15 cellular contexts compared by ENCODE assay signal in the genomic region with DNA sequence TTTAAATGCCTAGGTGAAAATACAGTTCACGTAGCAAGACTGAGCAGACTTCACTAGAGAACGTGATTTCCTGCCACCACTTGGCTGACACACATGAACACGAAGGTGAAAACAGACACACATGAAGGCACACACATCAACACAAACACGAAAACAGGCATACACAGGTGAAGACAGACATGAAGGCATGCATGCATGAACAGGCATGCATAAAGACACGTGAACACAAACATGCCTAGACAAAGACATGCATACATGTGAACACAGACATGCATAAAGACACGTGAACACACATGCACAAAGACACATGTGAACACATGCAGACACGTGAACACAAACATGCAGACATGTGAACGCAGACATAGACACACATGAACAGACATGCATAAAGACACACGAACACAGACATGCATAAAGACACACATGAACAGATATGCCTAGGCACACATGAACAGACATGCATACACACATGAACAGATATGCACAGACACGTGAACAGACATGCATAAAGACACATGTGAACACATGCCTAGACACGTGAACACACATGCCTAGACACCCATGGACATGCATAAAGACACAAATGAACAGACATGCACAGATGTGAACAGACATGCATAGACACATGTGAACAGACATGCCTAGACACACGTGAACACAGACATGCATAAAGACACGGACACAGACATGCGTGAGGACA.
A peak's percentile ranks its signal among the peaks of the same experiment; 100 is the strongest.
DNase-seq lines count a peak whose midpoint lies in the region; ATAC-seq, FAIRE-seq and TF ChIP-seq lines count a peak whose summit lies in the region.
"Had no signal": no experiment of that assay in that cellular context is flagged by ENCODE, and none has a peak within 500 bp of the region (broad histone marks: within the 10 kb centered on the region; RNA-seq: fewer than 3 reads in every experiment).

No MANE protein-coding gene starts in this region.

- no peak overlapping the region; the same call in 1 of the 2 replicates for H2AK5ac ChIP-seq in IMR-90 (ENCODE audit: low read depth, low read length)

- H3K9me3 ChIP-seq in IMR-90 (ENCODE audit: control insufficient read depth, insufficient read depth, low read length) (0 out of 2 replicates have a peak, but pooled peaks cover 2% of the 10 kb centered on the region), keratinocyte (ENCODE audit: control insufficient read depth, low read depth, low read length) (no peaks in the 10 kb centered on the region), testis (no peaks in the 10 kb centered on the region)
- H3K9me3 ChIP-seq in CD8-positive, alpha-beta memory T cell (ENCODE audit: low read length) = no peaks in the 10 kb centered on the region
- H3K9me3 ChIP-seq: BLaER1 had no signal

- CTCF ChIA-PET in IMR-90 (lab: Yijun Ruan, JAX) = no interaction called here
- CTCF ChIA-PET in CD8-positive, alpha-beta memory T cell (lab: Charles Lee) = no interaction called here

- no peaks in the 10 kb centered on the region for H3K79me2 ChIP-seq in keratinocyte (ENCODE audit: control insufficient read depth, insufficient read depth, low read length)

- 97% methylated on average over 9 of the region's 14 CpGs; no CpG with 5 or more reads in 1 of the 2 experiments for WGBS in IMR-90 (ENCODE audit: extremely low coverage in 2 of 2, insufficient read length in 1 of 2), 2 experiments
- WGBS in testis, 2 donors = 94 to 98% methylated on average over 14 of the region's 14 CpGs

- H4K20me1 ChIP-seq in IMR-90 (ENCODE audit: insufficient read depth, low read length) (peaks cover 8% of the 10 kb centered on the region; the same call in 1 of the 2 replicates), keratinocyte (ENCODE audit: control insufficient read depth, extremely low read depth, insufficient read depth, low read length) (no peaks in the 10 kb centered on the region)
- H4K20me1 ChIP-seq: BLaER1 had no signal

- in situ Hi-C loops in IMR-90 (cut with MboI; ENCODE audit: low sequenced_read_pairs) = no loop called here

- H3K4me2 ChIP-seq in IMR-90 (ENCODE audit: low read depth, low read length) (no peak overlapping the region), keratinocyte (ENCODE audit: control insufficient read depth, extremely low read depth, insufficient read depth, low read depth, low read length) (no peak overlapping the region)
- H3K4me2 ChIP-seq: BLaER1 had no signal

- no peak overlapping the region for H3K27ac Mint-ChIP-seq in CD8-positive, alpha-beta memory T cell

- no peak overlapping the region for H2BK20ac ChIP-seq in IMR-90 (ENCODE audit: low read depth, low read length)

- no peak overlapping the region for H3K23ac ChIP-seq in IMR-90 (ENCODE audit: low read depth, low read length)

- H3K79me1 ChIP-seq in IMR-90 (ENCODE audit: low read depth in 1 of 2, low read length in 2 of 2) = peaks cover 21 to 30% of the 10 kb centered on the region in 2 experiments

- FAIRE-seq in GM12891 (lab: Jason Lieb, UNC) (peak; percentile 67), keratinocyte (lab: Jason Lieb, UNC) (peak; percentile 82)
- FAIRE-seq: G401.6, GM12892, H54 had no signal

- H3K4me3 Mint-ChIP-seq in CD8-positive, alpha-beta memory T cell = no peak overlapping the region

- intact Hi-C loops in IMR-90 (cut with micrococcal nuclease) (no loop called here), testis (cut with DNase I; ENCODE audit: low total_unique reads) (no loop called here)

- H3K14ac ChIP-seq in IMR-90 (replicated peaks; ENCODE audit: low read depth, low read length) = no peak overlapping the region

- H2BK5ac ChIP-seq in IMR-90 (ENCODE audit: low read depth, low read length, poor library complexity, severe bottlenecking) = no peak overlapping the region

- H2AK9ac ChIP-seq in IMR-90 (replicated peaks; ENCODE audit: low read depth, low read length, poor library complexity) = no peak overlapping the region

- H3K36me3 ChIP-seq in IMR-90 (ENCODE audit: control insufficient read depth, insufficient read depth, low read length) (peaks cover 50% of the 10 kb centered on the region), keratinocyte (ENCODE audit: control insufficient read depth in 2 of 2, extremely low read depth in 1 of 2, insufficient read depth in 2 of 2, low read length in 2 of 2) (no peaks in the 10 kb centered on the region), testis (ENCODE audit: low read depth, missing control alignments) (no peaks in the 10 kb centered on the region)
- no peaks in the 10 kb centered on the region for H3K36me3 ChIP-seq in CD8-positive, alpha-beta memory T cell (ENCODE audit: insufficient read depth, low read length)

- no peak overlapping the region for H4K5ac ChIP-seq in IMR-90 (ENCODE audit: low read depth, low read length)

- H2BK15ac ChIP-seq in IMR-90 (ENCODE audit: low read depth, low read length) = no peak overlapping the region

- TF ChIP-seq POLR2A in GM12891 (IDR thresholded peaks at IDR 0.05; ENCODE audit: low read depth, low read length) (no peak), IMR-90 (IDR thresholded peaks at IDR 0.05; ENCODE audit: low read depth, low read length) (no peak), testis (IDR thresholded peaks at IDR 0.05) (no peak)

- peaks cover 16 to 32% (median 16%) of the 10 kb centered on the region in 3 donors for H3K36me3 Mint-ChIP-seq in CD8-positive, alpha-beta memory T cell

- no peak for DNase-seq in GM12891 (ENCODE audit: insufficient read length, low spot score)
- no peak for DNase-seq in IMR-90
- DNase-seq in keratinocyte (ENCODE audit: low read depth, low spot score) = no peak
- peak; percentile 0 for DNase-seq in testis
- no peak for DNase-seq in SIG-M5 treated with dmso at 0.1 percent for 504 hours (lab: John Stamatoyannopoulos, UW; ENCODE audit: unreplicated experiment)
- DNase-seq in CD8-positive, alpha-beta memory T cell = no peak
- DNase-seq: AML-193, DMS153, DMS79 treated with DMSO at 0.1 percent for 48 hours, EL had no signal

- dilution Hi-C loops in IMR-90 (cut with HindIII; ENCODE audit: low sequenced_read_pairs, unreplicated experiment) (no loop called here), keratinocyte (cut with MboI; ENCODE audit: extremely low pct_ligation_motif_present, low sequenced_read_pairs) (no loop called here)

- no peak overlapping the region for H3K4ac ChIP-seq in IMR-90 (ENCODE audit: low read depth, low read length)

- peaks cover 25 to 30% (median 26%) of the 10 kb centered on the region in 3 donors for H3K4me1 Mint-ChIP-seq in CD8-positive, alpha-beta memory T cell

- no TSS peak for BruUV-seq in IMR-90 (replicated peaks; lab: Mats Ljungman, UMichigan)

- H3K56ac ChIP-seq in IMR-90 (ENCODE audit: extremely low read depth, insufficient read depth, low read length) = no peak overlapping the region

- H3K27ac ChIP-seq in IMR-90 (ENCODE audit: insufficient read depth, low read length) (no peak overlapping the region), keratinocyte (ENCODE audit: control insufficient read depth, insufficient read depth, low read length) (no peak overlapping the region), testis (no peak overlapping the region)
- no peak overlapping the region for H3K27ac ChIP-seq in CD8-positive, alpha-beta memory T cell (ENCODE audit: low read depth, low read length)
- H3K27ac ChIP-seq: BLaER1 had no signal

- no peak for TF ChIP-seq RAD21 in IMR-90 (IDR thresholded peaks at IDR 0.05; ENCODE audit: low read length)

- TF ChIP-seq CTCF in IMR-90 (conservative IDR thresholded peaks at IDR 0.05; ENCODE audit: low read depth, low read length) = no peak
- TF ChIP-seq CTCF in keratinocyte (optimal IDR thresholded peaks at IDR 0.05 in 1 of 3, IDR thresholded peaks at IDR 0.05 in 1 of 3, conservative IDR thresholded peaks at IDR 0.05 in 1 of 3; ENCODE audit: extremely low read depth in 1 of 3, insufficient read depth in 2 of 3, low read length in 3 of 3) = no peak
- no peak for TF ChIP-seq CTCF in testis (IDR thresholded peaks at IDR 0.05)

- H3K9me3 Mint-ChIP-seq in CD8-positive, alpha-beta memory T cell = peaks cover 3 to 5% (median 3%) of the 10 kb centered on the region in 5 donors

- no peak overlapping the region for H2BK120ac ChIP-seq in IMR-90 (ENCODE audit: low read depth, low read length)

- no peak overlapping the region for H3K9ac ChIP-seq in IMR-90 (ENCODE audit: low read depth, low read length)
- H3K9ac ChIP-seq in keratinocyte (ENCODE audit: control insufficient read depth, extremely low read depth, insufficient read depth, low read length) = no peak overlapping the region
- H3K9ac ChIP-seq: BLaER1 had no signal

- H4K91ac ChIP-seq in IMR-90 (ENCODE audit: insufficient read depth, low read depth, low read length) = no peak overlapping the region

- H3K4me3 ChIP-seq in IMR-90 (ENCODE audit: insufficient read depth, low read depth, low read length) = no peak overlapping the region
- H3K4me3 ChIP-seq in keratinocyte (ENCODE audit: control insufficient read depth in 2 of 3, extremely low read depth in 1 of 3, insufficient read depth in 2 of 3, low read depth in 1 of 3, low read length in 3 of 3) = no peak overlapping the region
- no peak overlapping the region for H3K4me3 ChIP-seq in testis
- H3K4me3 ChIP-seq in CD8-positive, alpha-beta memory T cell (ENCODE audit: low read length) = no peak overlapping the region
- H3K4me3 ChIP-seq: BLaER1 had no signal

- H3K27me3 ChIP-seq in IMR-90 (ENCODE audit: control insufficient read depth, insufficient read depth, low read length) (no peaks in the 10 kb centered on the region), keratinocyte (ENCODE audit: control insufficient read depth, extremely low read depth, insufficient read depth, low read length) (no peaks in the 10 kb centered on the region), testis (no peaks in the 10 kb centered on the region)
- no peaks in the 10 kb centered on the region for H3K27me3 ChIP-seq in CD8-positive, alpha-beta memory T cell (ENCODE audit: insufficient read depth, low read length, poor library complexity, severe bottlenecking)
- H3K27me3 ChIP-seq: BLaER1 had no signal

- H2AFZ ChIP-seq in IMR-90 (replicated peaks; ENCODE audit: low read length, poor library complexity) (peak overlapping the region; percentile 37), keratinocyte (ENCODE audit: control insufficient read depth, low read length) (no peak overlapping the region)

- no peak overlapping the region for H3K18ac ChIP-seq in IMR-90 (ENCODE audit: low read depth, low read length)

- ATAC-seq in IMR-90 (ENCODE audit: low read depth) (no peak), GM18858 (IDR thresholded peaks at IDR 0.05; ENCODE audit: unreplicated experiment) (no peak)

- H3K4me1 ChIP-seq in IMR-90 (ENCODE audit: control insufficient read depth, insufficient read depth, low read length) = peaks cover 3% of the 10 kb centered on the region
- peaks cover 5% of the 10 kb centered on the region for H3K4me1 ChIP-seq in keratinocyte (ENCODE audit: control insufficient read depth, extremely low read depth, insufficient read depth, low read length)
- H3K4me1 ChIP-seq in testis = no peaks in the 10 kb centered on the region
- peaks cover 14% of the 10 kb centered on the region for H3K4me1 ChIP-seq in CD8-positive, alpha-beta memory T cell (ENCODE audit: insufficient read depth, low read length)
- H3K4me1 ChIP-seq: BLaER1 had no signal

- H3K27me3 Mint-ChIP-seq in CD8-positive, alpha-beta memory T cell = peaks cover 0 to 7% of the 10 kb centered on the region in 2 donors

- no peak overlapping the region for H4K8ac ChIP-seq in IMR-90 (ENCODE audit: low read depth in 2 of 2, low read length in 2 of 2)

- POLR2A ChIA-PET in IMR-90 (lab: Charles Lee; ENCODE audit: unreplicated experiment) = no interaction called here
- POLR2A ChIA-PET in CD8-positive, alpha-beta memory T cell (lab: Charles Lee) = no interaction called here

- H3K9me1 ChIP-seq in IMR-90 (ENCODE audit: insufficient read depth, low read length) (peaks cover 20% of the 10 kb centered on the region), keratinocyte (ENCODE audit: control insufficient read depth, extremely low read depth, insufficient read depth, low read length) (no peaks in the 10 kb centered on the region)
